ENCODE assay signal across 8 cellular contexts in genomic region chr1:9909222-9910046, GRCh38. TPM values are rescaled to one million over a fixed set of nuclear protein-coding genes. Genes with fewer than 3 reads are reported as not detected.
DNase-seq lines count a peak whose midpoint lies in the region; FAIRE-seq and TF ChIP-seq lines count a peak whose summit lies in the region.

No MANE protein-coding gene starts in this region.

- peak overlapping the region; percentile 77 to 96 (median 92) for H3K27ac Mint-ChIP-seq in CD4-positive, alpha-beta memory T cell
- peak overlapping the region; percentile 42 to 90 (median 79); a peak in 6 of 7 replicates for H3K27ac Mint-ChIP-seq in H9

- H3K27me3 ChIP-seq in CD4-positive, alpha-beta memory T cell (ENCODE audit: insufficient read depth, low read length) = no peaks in the 10 kb centered on the region
- no peaks in the 10 kb centered on the region for H3K27me3 ChIP-seq in H9 (ENCODE audit: insufficient read depth, low read length)
- no peaks in the 10 kb centered on the region for H3K27me3 ChIP-seq in adrenal gland

- H2AFZ ChIP-seq in H9 (ENCODE audit: low read length) (no peak overlapping the region), OCI-LY7 (ENCODE audit: low read length) (peak overlapping the region; percentile 56; the same call in 1 of the 2 replicates)

- no peak overlapping the region for H2AK5ac ChIP-seq in H9 (ENCODE audit: insufficient read length, low read length)

- CTCF ChIA-PET in CD4-positive, alpha-beta memory T cell (lab: Charles Lee; ENCODE audit: partially characterized antibody) = interaction anchor here (1.2 kb wide), 1 partner anchor 34 kb away, joined by 3 read pairs; the partner anchor contains the start of genes LZIC and NMNAT1
- CTCF ChIA-PET in OCI-LY7 (lab: Charles Lee; ENCODE audit: unreplicated experiment) = no interaction called here

- peak overlapping the region; percentile 84 for H3K4me2 ChIP-seq in H9 (ENCODE audit: insufficient read depth, insufficient read length, low read length)
- peak overlapping the region; percentile 99 for H3K4me2 ChIP-seq in OCI-LY7 (ENCODE audit: low read length)

- no peak overlapping the region for H3K23ac ChIP-seq in H9 (ENCODE audit: insufficient read length, low read depth, low read length)

- H3K79me2 ChIP-seq in H9 (ENCODE audit: insufficient read depth, low read length) (peaks cover 2% of the 10 kb centered on the region; the same call in 1 of the 2 replicates), OCI-LY7 (ENCODE audit: insufficient read depth, low read depth, low read length) (no peaks in the 10 kb centered on the region)

- no peak overlapping the region for H4K8ac ChIP-seq in H9 (replicated peaks; ENCODE audit: insufficient read length, low read depth, low read length)

- H3K4me3 ChIP-seq in CD4-positive, alpha-beta memory T cell (ENCODE audit: low read length in 2 of 2) = peak overlapping the region; percentile 63 to 80
- H3K4me3 ChIP-seq in OCI-LY7 (ENCODE audit: low read depth, low read length, poor library complexity, severe bottlenecking) = peak overlapping the region; percentile 86
- peak overlapping the region; percentile 52 to 72 (median 60) for H3K4me3 ChIP-seq in adrenal gland

- peak overlapping the region; percentile 50 for H3K27ac ChIP-seq in CD4-positive, alpha-beta memory T cell (ENCODE audit: low read depth, low read length)
- H3K27ac ChIP-seq in H9 (ENCODE audit: insufficient read length, low read depth, low read length) (no peak overlapping the region), OCI-LY7 (ENCODE audit: low read depth, low read length, poor library complexity, severe bottlenecking) (no peak overlapping the region), adrenal gland (peak overlapping the region in 2 of 5 donors; percentile 64 to 87)

- no peak overlapping the region for H3K4ac ChIP-seq in H9 (ENCODE audit: low read depth, low read length)

- no peak overlapping the region for H2BK120ac ChIP-seq in H9 (ENCODE audit: low read depth, low read length, poor library complexity, severe bottlenecking)

- peaks cover 0 to 6% of the 10 kb centered on the region in 2 donors for H3K36me3 Mint-ChIP-seq in CD4-positive, alpha-beta memory T cell
- no peaks in the 10 kb centered on the region; a peak in 1 of 7 replicates for H3K36me3 Mint-ChIP-seq in H9 (ENCODE audit: insufficient read depth in 1 of 3, low read depth in 3 of 3)

- H4K20me1 ChIP-seq in H9 (ENCODE audit: control insufficient read depth, insufficient read depth, insufficient read length) = no peaks in the 10 kb centered on the region
- H4K20me1 ChIP-seq in OCI-LY7 (ENCODE audit: insufficient read depth, low read length) = no peaks in the 10 kb centered on the region

- H3K4me1 ChIP-seq in CD4-positive, alpha-beta memory T cell (ENCODE audit: insufficient read depth, low read length) = peaks cover 16% of the 10 kb centered on the region
- H3K4me1 ChIP-seq in H9 (ENCODE audit: insufficient read depth, low read length) (0 out of 2 replicates have a peak, but pooled peaks cover 2% of the 10 kb centered on the region), OCI-LY7 (ENCODE audit: insufficient read depth, low read length, poor library complexity, severe bottlenecking) (peaks cover 16% of the 10 kb centered on the region), adrenal gland (replicated peaks in 1 of 2) (peaks cover 9 to 17% of the 10 kb centered on the region in 2 donors)

- no peak overlapping the region for H2BK12ac ChIP-seq in H9 (ENCODE audit: insufficient read length, low read depth, low read length)

- peaks cover 0 to 2% (median 0%) of the 10 kb centered on the region in 8 donors for H3K9me3 Mint-ChIP-seq in CD4-positive, alpha-beta memory T cell
- H3K9me3 Mint-ChIP-seq in H9 = no peaks in the 10 kb centered on the region

- peak overlapping the region; percentile 90 to 99 (median 97) for H3K4me3 Mint-ChIP-seq in CD4-positive, alpha-beta memory T cell
- peak overlapping the region; percentile 86 to 95 for H3K4me3 Mint-ChIP-seq in H9

- H3K14ac ChIP-seq in H9 (ENCODE audit: insufficient read depth, low read length) = peak overlapping the region; percentile 58

- H3K56ac ChIP-seq in H9 (ENCODE audit: insufficient read length, low read depth, low read length) = no peak overlapping the region

- no peaks in the 10 kb centered on the region for H3K27me3 Mint-ChIP-seq in CD4-positive, alpha-beta memory T cell
- H3K27me3 Mint-ChIP-seq in H9 (ENCODE audit: low read depth) = no peaks in the 10 kb centered on the region; the same call in 1 of the 2 replicates

- no peaks in the 10 kb centered on the region for H3K36me3 ChIP-seq in CD4-positive, alpha-beta memory T cell (ENCODE audit: insufficient read depth, low read length)
- no peaks in the 10 kb centered on the region for H3K36me3 ChIP-seq in OCI-LY7 (ENCODE audit: insufficient read depth, low read length)
- no peaks in the 10 kb centered on the region for H3K36me3 ChIP-seq in adrenal gland (replicated peaks in 1 of 2)

- H3K18ac ChIP-seq in H9 (ENCODE audit: insufficient read length, low read depth, low read length) = no peak overlapping the region

- no peak overlapping the region for H4K5ac ChIP-seq in H9 (ENCODE audit: insufficient read length, low read depth, low read length)

- peaks cover 12% of the 10 kb centered on the region for H3K23me2 ChIP-seq in H9 (ENCODE audit: insufficient read length, low read depth, low read length, poor library complexity, severe bottlenecking)

- no peaks in the 10 kb centered on the region for H3K9me3 ChIP-seq in CD4-positive, alpha-beta memory T cell (ENCODE audit: control insufficient read depth in 1 of 2, low read length in 2 of 2)
- H3K9me3 ChIP-seq in H9 (ENCODE audit: control insufficient read depth, low read depth, low read length) (no peaks in the 10 kb centered on the region), OCI-LY7 (ENCODE audit: low read length) (no peaks in the 10 kb centered on the region), adrenal gland (replicated peaks in 1 of 3) (no peaks in the 10 kb centered on the region)

- no peaks in the 10 kb centered on the region for H3K9me2 ChIP-seq in OCI-LY7 (ENCODE audit: insufficient read depth, low read length)

- H3T11ph ChIP-seq in H9 (ENCODE audit: low read length) = no peak overlapping the region

- H4K91ac ChIP-seq in H9 (ENCODE audit: insufficient read length, low read depth, low read length) = no peak overlapping the region

- peak overlapping the region; percentile 57 for H3K9ac ChIP-seq in H9 (ENCODE audit: extremely low read depth, insufficient read length, low read length)

- H2BK15ac ChIP-seq in H9 (ENCODE audit: low read depth, low read length) = no peak overlapping the region

- intact Hi-C loops in CD4-positive, alpha-beta memory T cell (cut with micrococcal nuclease) = loop anchor here (1.0 to 5.0 kb wide), 4 partner anchors 33 to 563 kb away; partner anchors contain the start of genes DFFA, LZIC, NMNAT1 and PEX14
- intact Hi-C loops in OCI-LY7 (cut with micrococcal nuclease; ENCODE audit: unreplicated experiment) (loop anchor here (1.0 to 2.0 kb wide), 3 partner anchors 33 to 122 kb away; partner anchors contain the start of genes LZIC and NMNAT1), adrenal gland (cut with DNase I) (no loop called here)

- DNase-seq in CD4-positive, alpha-beta memory T cell = peak; percentile 6 to 54 (median 13)
- no peak for DNase-seq in H9
- peak; percentile 47 for DNase-seq in OCI-LY7 (ENCODE audit: low spot score)
- DNase-seq in adrenal gland = peak; percentile 14 to 64 (median 33)
- peak; percentile 29 for DNase-seq in iPS-NIHi7 (ENCODE audit: extremely low spot score)
- peak; percentile 0 to 18 for DNase-seq in stimulated activated CD4-positive, alpha-beta T cell treated with anti-CD3 and anti-CD28 coated beads, Interleukin-1b, Interleukin-23, amount 100 ng/mL, for 4 hours (ENCODE audit: low read depth in 2 of 2)
- no peak for DNase-seq in GM19238 (ENCODE audit: insufficient read length, low spot score)
- no peak for DNase-seq in D721Med (ENCODE audit: insufficient read length, low spot score)

- TF ChIP-seq POLR2A in adrenal gland (IDR thresholded peaks at IDR 0.05) = no peak

- POLR2A ChIA-PET in CD4-positive, alpha-beta memory T cell (lab: Charles Lee; ENCODE audit: partially characterized antibody) = no interaction called here
- POLR2A ChIA-PET in OCI-LY7 (lab: Charles Lee) = no interaction called here

- H2BK20ac ChIP-seq in H9 (ENCODE audit: low read depth, low read length, poor library complexity, severe bottlenecking) = no peak overlapping the region

- no TSS peak for BruUV-seq in OCI-LY7 (replicated peaks; lab: Mats Ljungman, UMichigan)

- FAIRE-seq in D721Med (lab: Jason Lieb, UNC) = no peak

- WGBS in H9 (ENCODE audit: extremely low coverage, insufficient read length, low lambda C conversion rate) = no CpG with 5 or more reads among the region's 47 CpGs
- 1 to 3% (median 2%) methylated on average over 31 to 45 of the region's 47 CpGs for WGBS in adrenal gland, 4 donors

- H3K79me1 ChIP-seq in H9 (ENCODE audit: insufficient read depth, low read depth, low read length, poor library complexity, severe bottlenecking) = no peaks in the 10 kb centered on the region

- peaks cover 29 to 39% (median 35%) of the 10 kb centered on the region in 4 donors for H3K4me1 Mint-ChIP-seq in CD4-positive, alpha-beta memory T cell
- peaks cover 25 to 38% of the 10 kb centered on the region in 2 experiments for H3K4me1 Mint-ChIP-seq in H9

- TF ChIP-seq CTCF in H9 (conservative IDR thresholded peaks at IDR 0.05) (no peak), OCI-LY7 (conservative IDR thresholded peaks at IDR 0.05; ENCODE audit: low read length) (no peak), adrenal gland (IDR thresholded peaks at IDR 0.05) (no peak), D721Med (IDR thresholded peaks at IDR 0.05; ENCODE audit: insufficient read depth, missing control alignments) (no peak)

- no peak overlapping the region for H2BK5ac ChIP-seq in H9 (ENCODE audit: insufficient read length, low read length)

RNA-seq across cellular contexts. Expression of gene CTNNBIP1, which starts 0.6 kb away (rescaled TPM):
- 1 to 10 TPM; 6.3 to 9.1 TPM for total RNA-seq in CD4-positive, alpha-beta memory T cell
- polyA plus RNA-seq in CD4-positive, alpha-beta memory T cell = 10 to 100 TPM in 1 of 2 donors, 1 to 10 TPM in 1; 10.0 to 10.1 TPM
- total RNA-seq in H9 (2021) (43.0 and 44.4 TPM in 2 replicates), OCI-LY7 (2022) (17.4 and 21.3 TPM in 2 replicates), adrenal gland (10 to 100 TPM; 12.5 to 26.9 (median 19.9) TPM)
- 9.6 and 14.7 TPM in 2 replicates for total RNA-seq in OCI-LY7 (2014; rRNA removed; shearing (Covaris generic))
- polyA plus RNA-seq in adrenal gland = 10 to 100 TPM in 1 of 3 donors, 1 to 10 TPM in 2; 6.8 to 12.0 (median 8.0) TPM

RNA-seq across cellular contexts. Expression of gene LZIC, which starts 33.8 kb away (rescaled TPM):
- 10 to 100 TPM; 34.0 to 34.8 TPM for total RNA-seq in CD4-positive, alpha-beta memory T cell
- 10 to 100 TPM; 25.7 to 39.3 TPM for polyA plus RNA-seq in CD4-positive, alpha-beta memory T cell
- total RNA-seq in H9 (2021) (22.9 and 23.6 TPM in 2 replicates), OCI-LY7 (2022) (28.1 and 31.4 TPM in 2 replicates), adrenal gland (10 to 100 TPM; 22.3 to 35.9 (median 30.3) TPM)
- 19.1 and 29.3 TPM in 2 replicates for total RNA-seq in OCI-LY7 (2014; rRNA removed; shearing (Covaris generic))
- polyA plus RNA-seq in adrenal gland = 10 to 100 TPM in 2 of 3 donors, 1 to 10 TPM in 1; 6.5 to 42.9 (median 13.3) TPM

RNA-seq across cellular contexts. Expression of gene NMNAT1, which starts 33.8 kb away (rescaled TPM):
- 1 to 10 TPM; 6.1 to 6.7 TPM for total RNA-seq in CD4-positive, alpha-beta memory T cell
- 1 to 10 TPM in 1 of 2 donors, under 1 TPM in 1; 0.57 to 6.3 TPM for polyA plus RNA-seq in CD4-positive, alpha-beta memory T cell
- total RNA-seq in H9 (2021) (2.8 TPM in 2 replicates), OCI-LY7 (2022) (6.5 and 7.0 TPM in 2 replicates), adrenal gland (10 to 100 TPM in 6 of 8 donors, 1 to 10 TPM in 2; 7.5 to 18.3 (median 11.7) TPM)
- total RNA-seq in OCI-LY7 (2014; rRNA removed; shearing (Covaris generic)) = 3.8 and 5.4 TPM in 2 replicates
- 10 to 100 TPM in 1 of 3 donors, 1 to 10 TPM in 2; 5.6 to 19.7 (median 8.1) TPM for polyA plus RNA-seq in adrenal gland

Comparison
In these comparisons a context has a peak if more than half of its experiments do, and no peak if none do; other contexts are left out.
1. DNase-seq: peak in CD4-positive, alpha-beta memory T cell (5 of 5), OCI-LY7 (single experiment), adrenal gland (7 of 7), iPS-NIHi7 (single experiment) and stimulated activated CD4-positive, alpha-beta T cell treated with anti-CD3 and anti-CD28 coated beads, Interleukin-1b, Interleukin-23, amount 100 ng/mL, for 4 hours (2 of 2); none in H9 (single experiment), GM19238 (single experiment) and D721Med (single experiment).
2. intact Hi-C loops: an anchor here in CD4-positive, alpha-beta memory T cell (1.0 to 5.0 kb wide) and OCI-LY7 (1.0 to 2.0 kb wide); none called in adrenal gland.
3. Peak in every context shown above with its lines, with median percentiles within 50 percentile points of each other: H3K4me3 ChIP-seq.